In genomic region chr4:102608190-102608589, GRCh38 we compare ENCODE assay signal across 1 cellular context.
TF ChIP-seq lines count a peak whose summit lies in the region.

No MANE protein-coding gene starts in this region.

TF ChIP-seq in IMR-90, 13 proteins besides CTCF, POLR2A, EP300 and RAD21:
- TF ChIP-seq SMC3 (IDR thresholded peaks at IDR 0.05; ENCODE audit: low read depth, low read length) (no peak), FOS (IDR thresholded peaks at IDR 0.05; ENCODE audit: low read depth, low read length) (no peak), RCOR1 (IDR thresholded peaks at IDR 0.05; ENCODE audit: insufficient replicate concordance, low read length) (no peak), USF2 (IDR thresholded peaks at IDR 0.05; ENCODE audit: low read depth, low read length) (no peak), BHLHE40 (IDR thresholded peaks at IDR 0.05; ENCODE audit: low read depth, low read length) (no peak), CEBPB (IDR thresholded peaks at IDR 0.05; ENCODE audit: low read depth, low read length) (no peak), RFX5 (IDR thresholded peaks at IDR 0.05; ENCODE audit: low read depth, low read length) (no peak), MAZ (IDR thresholded peaks at IDR 0.05; ENCODE audit: borderline replicate concordance, low read depth, low read length) (no peak), ELK1 (IDR thresholded peaks at IDR 0.05; ENCODE audit: borderline replicate concordance, low read depth, low read length) (no peak), NFE2L2 (IDR thresholded peaks at IDR 0.05; ENCODE audit: low read depth, low read length) (no peak), MXI1 (IDR thresholded peaks at IDR 0.05; ENCODE audit: borderline replicate concordance, low read depth, low read length) (no peak), CHD1 (IDR thresholded peaks at IDR 0.05; ENCODE audit: low read depth, low read length) (no peak), MAFK (IDR thresholded peaks at IDR 0.05; ENCODE audit: low read depth, low read length) (no peak)
